In genomic region chr2:112026509-112026908, GRCh38 we compare ENCODE assay signal across 2 cellular contexts.
TF ChIP-seq lines count a peak whose summit lies in the region.

No MANE protein-coding gene starts in this region.

TF ChIP-seq in K562, 482 proteins besides CTCF, POLR2A, EP300 and RAD21 (continued from another document and continues in another):
- no peak for TF ChIP-seq ZNF277 (CRISPR knock-in tag; IDR thresholded peaks at IDR 0.05; ENCODE audit: borderline replicate concordance)
- TF ChIP-seq BRD9 (IDR thresholded peaks at IDR 0.05; ENCODE audit: low read depth, partially characterized antibody): no peak
- peak in 1 of 2 experiments; percentile 55; a peak in 1 of 4 replicates for TF ChIP-seq ZMIZ1 (IDR thresholded peaks at IDR 0.05; ENCODE audit: low read depth in 2 of 2, low read length in 2 of 2)
- no peak for TF ChIP-seq BMI1 (IDR thresholded peaks at IDR 0.05; ENCODE audit: low read length)
- TF ChIP-seq ZBTB8A (IDR thresholded peaks at IDR 0.05; ENCODE audit: partially characterized antibody): no peak
- TF ChIP-seq MEIS2 (IDR thresholded peaks at IDR 0.05; ENCODE audit: partially characterized antibody): peak; percentile 32
- peak; percentile 26; the same call in 1 of the 2 replicates for TF ChIP-seq ZNF766 (CRISPR knock-in tag; conservative IDR thresholded peaks at IDR 0.05)
- peak; percentile 60; the same call in 1 of the 2 replicates for TF ChIP-seq STAT5A (IDR thresholded peaks at IDR 0.05; ENCODE audit: borderline replicate concordance, low read length)
- TF ChIP-seq CBX3 (IDR thresholded peaks at IDR 0.05; ENCODE audit: borderline replicate concordance in 1 of 2, low read length in 2 of 2): no peak
- TF ChIP-seq MTA3 (IDR thresholded peaks at IDR 0.05; ENCODE audit: borderline replicate concordance): peak; percentile 60
- peak; percentile 61 for TF ChIP-seq CBFA2T2 (conservative IDR thresholded peaks at IDR 0.05)
- peak; percentile 67; the same call in 1 of the 2 replicates for TF ChIP-seq POLR2AphosphoS5 (IDR thresholded peaks at IDR 0.05; ENCODE audit: control insufficient read depth, insufficient read depth, low read depth, low read length)
- TF ChIP-seq L3MBTL2 (IDR thresholded peaks at IDR 0.05): peak; percentile 33; the same call in 1 of the 2 replicates
- TF ChIP-seq JUND (IDR thresholded peaks at IDR 0.05; ENCODE audit: borderline replicate concordance, low read depth, low read length): peak; percentile 62; the same call in 1 of the 2 replicates
- TF ChIP-seq JUND (tag; IDR thresholded peaks at IDR 0.05; ENCODE audit: borderline replicate concordance, low read depth, low read length): peak; percentile 76; the same call in 2 of the 3 replicates
- no peak for TF ChIP-seq KLF10 (CRISPR knock-in tag; IDR thresholded peaks at IDR 0.05)
- no peak for TF ChIP-seq HMG20B (CRISPR knock-in tag; IDR thresholded peaks at IDR 0.05)
- TF ChIP-seq NCOA6 (IDR thresholded peaks at IDR 0.05): no peak
- 0 out of 2 replicates have a peak, but pooled peaks have one; percentile 28 for TF ChIP-seq HDAC2 (IDR thresholded peaks at IDR 0.05)
- TF ChIP-seq RBFOX2 (IDR thresholded peaks at IDR 0.05; ENCODE audit: low read depth, low read length): no peak
- peak in 1 of 2 experiments; percentile 32 for TF ChIP-seq AFF1 (IDR thresholded peaks at IDR 0.05; ENCODE audit: low read depth in 1 of 2, partially characterized antibody in 2 of 2)

TF ChIP-seq in WTC11, 78 proteins besides CTCF, POLR2A, EP300 and RAD21:
- TF ChIP-seq ATF6 (CRISPR knock-in tag; IDR thresholded peaks at IDR 0.05): no peak
- TF ChIP-seq SOX15 (CRISPR knock-in tag; IDR thresholded peaks at IDR 0.05): no peak
- TF ChIP-seq ZNF512 (CRISPR knock-in tag; IDR thresholded peaks at IDR 0.05; ENCODE audit: borderline replicate concordance): no peak
- TF ChIP-seq NR2C2 (CRISPR knock-in tag; IDR thresholded peaks at IDR 0.05): no peak
- TF ChIP-seq CBFB (CRISPR knock-in tag; IDR thresholded peaks at IDR 0.05; ENCODE audit: low read depth): no peak
- TF ChIP-seq ZNF532 (CRISPR knock-in tag; IDR thresholded peaks at IDR 0.05; ENCODE audit: borderline replicate concordance): no peak
- no peak for TF ChIP-seq HMGA2 (CRISPR knock-in tag; IDR thresholded peaks at IDR 0.05)
- TF ChIP-seq ZNF138 (CRISPR knock-in tag; conservative IDR thresholded peaks at IDR 0.05): no peak
- TF ChIP-seq FOXK1 (CRISPR knock-in tag; IDR thresholded peaks at IDR 0.05): no peak
- TF ChIP-seq ZNF317 (CRISPR knock-in tag; IDR thresholded peaks at IDR 0.05; ENCODE audit: borderline replicate concordance, low read depth): no peak
- no peak for TF ChIP-seq TP53 (CRISPR knock-in tag; IDR thresholded peaks at IDR 0.05)
- no peak for TF ChIP-seq SMAD3 (CRISPR knock-in tag; IDR thresholded peaks at IDR 0.05; ENCODE audit: borderline replicate concordance)
